ENCODE assay signal across 8 cellular contexts in genomic region chr9:80156725-80157124, GRCh38.
A peak's percentile ranks its signal among the peaks of the same experiment; 100 is the strongest.
DNase-seq lines count a peak whose midpoint lies in the region; ATAC-seq and TF ChIP-seq lines count a peak whose summit lies in the region.
"Had no signal": no experiment of that assay in that cellular context is flagged by ENCODE, and none has a peak within 500 bp of the region (broad histone marks: within the 10 kb centered on the region; RNA-seq: fewer than 3 reads in every experiment).

No MANE protein-coding gene starts in this region.

- no peak overlapping the region for H3K4me3 Mint-ChIP-seq in Caco-2 (ENCODE audit: unreplicated experiment)
- H3K4me3 Mint-ChIP-seq in activated CD4-positive, alpha-beta T cell treated with anti-CD3 and anti-CD28 coated beads, Interleukin-2, amount 10 ng/mL, durations not matched to agents 24 days and 14 days = no peak overlapping the region

- ATAC-seq in GM19043 (IDR thresholded peaks at IDR 0.05; ENCODE audit: low read depth, unreplicated experiment) (peak; percentile 65), HG03439 (IDR thresholded peaks at IDR 0.05; ENCODE audit: unreplicated experiment) (peak; percentile 77)

- peak overlapping the region; percentile 30 for H3K18ac ChIP-seq in mesendoderm (ENCODE audit: low read length)

- H3K79me1 ChIP-seq in mesendoderm (ENCODE audit: low read length) = no peaks in the 10 kb centered on the region

- H2BK15ac ChIP-seq in mesendoderm (replicated peaks; ENCODE audit: low read depth) = no peak overlapping the region

- H3K27ac Mint-ChIP-seq in Caco-2 (ENCODE audit: unreplicated experiment) = no peak overlapping the region
- no peak overlapping the region for H3K27ac Mint-ChIP-seq in activated CD4-positive, alpha-beta T cell treated with anti-CD3 and anti-CD28 coated beads, Interleukin-2, amount 10 ng/mL, durations not matched to agents 24 days and 14 days

- H3K23ac ChIP-seq in mesendoderm (ENCODE audit: low read length) = no peak overlapping the region

- intact Hi-C loops in Caco-2 (cut with micrococcal nuclease; ENCODE audit: unreplicated experiment) = no loop called here
- intact Hi-C loops in activated CD4-positive, alpha-beta T cell treated with anti-CD3 and anti-CD28 coated beads, Interleukin-2, amount 10 ng/mL, durations not matched to agents 24 days and 14 days (cut with micrococcal nuclease) = no loop called here

- CTCF ChIA-PET in HEK293 (lab: Yijun Ruan, JAX) = interaction anchor here (0.6 to 0.9 kb wide), 4 partner anchors 13 to 509 kb away, joined by 3 to 5 read pairs (median 4); no protein-coding TSS in a partner anchor
- CTCF ChIA-PET in Caco-2 (lab: Charles Lee) = no interaction called here

- POLR2A ChIA-PET in HEK293 (lab: Yijun Ruan, JAX) = interaction anchor here (0.6 kb wide), 1 partner anchor 180 kb away, joined by 3 read pairs; no protein-coding TSS in a partner anchor
- POLR2A ChIA-PET in Caco-2 (lab: Charles Lee) = no interaction called here

- no peak overlapping the region for H2BK5ac ChIP-seq in mesendoderm (ENCODE audit: low read length)

- no TSS peak for BruUV-seq in Caco-2 (replicated peaks; lab: Mats Ljungman, UMichigan)

- H3K36me3 ChIP-seq in HEK293 (ENCODE audit: control insufficient read depth in 2 of 2, insufficient read depth in 1 of 2, low read length in 2 of 2) (no peaks in the 10 kb centered on the region), mesendoderm (ENCODE audit: control insufficient read depth, insufficient read depth, low read length) (no peaks in the 10 kb centered on the region), Caco-2 (ENCODE audit: control insufficient read depth, insufficient read depth, low read length) (no peaks in the 10 kb centered on the region)
- H3K36me3 ChIP-seq: left ventricle myocardium inferior had no signal

- no peaks in the 10 kb centered on the region for H3K79me2 ChIP-seq in mesendoderm (ENCODE audit: control insufficient read depth, insufficient read depth, low read length)

- no peak overlapping the region for H3K56ac ChIP-seq in mesendoderm (ENCODE audit: low read length)

- no CpG with 5 or more reads among the region's 2 CpGs for WGBS in mesendoderm (ENCODE audit: extremely low coverage, insufficient coverage, low lambda C conversion rate)

- H2AK5ac ChIP-seq in mesendoderm (ENCODE audit: low read length) = no peak overlapping the region

- no peaks in the 10 kb centered on the region for H3K9me3 ChIP-seq in HEK293 (ENCODE audit: control insufficient read depth, insufficient read depth, low read depth, low read length)
- H3K9me3 ChIP-seq in Caco-2 = no peaks in the 10 kb centered on the region

- no peak overlapping the region for H4K5ac ChIP-seq in mesendoderm (ENCODE audit: low read length)

- H3K4me3 ChIP-seq in HEK293 (ENCODE audit: low read depth, low read length) = no peak overlapping the region
- H3K4me3 ChIP-seq in mesendoderm (ENCODE audit: low read length) = no peak overlapping the region
- H3K4me3 ChIP-seq in Caco-2 (ENCODE audit: low read depth, low read length) = no peak overlapping the region
- H3K4me3 ChIP-seq: left ventricle myocardium inferior had no signal

- H3K4me1 Mint-ChIP-seq in Caco-2 (ENCODE audit: low read depth, unreplicated experiment) = no peaks in the 10 kb centered on the region
- H3K4me1 Mint-ChIP-seq in activated CD4-positive, alpha-beta T cell treated with anti-CD3 and anti-CD28 coated beads, Interleukin-2, amount 10 ng/mL, durations not matched to agents 24 days and 14 days = no peaks in the 10 kb centered on the region

- no peak for TF ChIP-seq CTCF in HEK293 (tag by site-specific recombination; IDR thresholded peaks at IDR 0.05)
- no peak for TF ChIP-seq CTCF in Caco-2 (IDR thresholded peaks at IDR 0.05; ENCODE audit: insufficient read depth in 1 of 2, low read depth in 1 of 2, low read length in 1 of 2, severe bottlenecking in 1 of 2, unreplicated experiment in 1 of 2)

- no peak overlapping the region for H2BK120ac ChIP-seq in mesendoderm (ENCODE audit: low read depth, low read length)

- H3K9ac ChIP-seq in mesendoderm (ENCODE audit: low read length) = no peak overlapping the region

- no peaks in the 10 kb centered on the region for H3K27me3 Mint-ChIP-seq in Caco-2 (ENCODE audit: insufficient read depth, unreplicated experiment)
- no peaks in the 10 kb centered on the region for H3K27me3 Mint-ChIP-seq in activated CD4-positive, alpha-beta T cell treated with anti-CD3 and anti-CD28 coated beads, Interleukin-2, amount 10 ng/mL, durations not matched to agents 24 days and 14 days

- H3K27ac ChIP-seq in HEK293 (ENCODE audit: extremely low read depth, low read depth, low read length) (peak overlapping the region; percentile 26; the same call in 1 of the 2 replicates), mesendoderm (ENCODE audit: low read depth, low read length) (no peak overlapping the region)
- H3K27ac ChIP-seq: left ventricle myocardium inferior had no signal

- H4K8ac ChIP-seq in mesendoderm (ENCODE audit: low read depth, low read length) = peak overlapping the region; percentile 76

- H3K27me3 ChIP-seq in mesendoderm (ENCODE audit: insufficient read depth, low read length, poor library complexity) (no peaks in the 10 kb centered on the region), Caco-2 (replicated peaks; ENCODE audit: control insufficient read depth, insufficient read depth, low read length) (no peaks in the 10 kb centered on the region)

- no peak for DNase-seq in mesendoderm
- no peak for DNase-seq in Caco-2
- no peak for DNase-seq in activated CD4-positive, alpha-beta T cell treated with anti-CD3 and anti-CD28 coated beads, Interleukin-2, amount 10 ng/mL, durations not matched to agents 24 days and 14 days
- DNase-seq in CD1c-positive myeloid dendritic cell (ENCODE audit: extremely low spot score) = no peak
- DNase-seq: left ventricle myocardium inferior had no signal

- no peak overlapping the region for H3K4ac ChIP-seq in mesendoderm (ENCODE audit: low read depth, low read length)

- no peak overlapping the region for H3K4me2 ChIP-seq in mesendoderm (ENCODE audit: low read length)

- H3K4me1 ChIP-seq in HEK293 (ENCODE audit: control insufficient read depth, insufficient read depth, low read length) (no peaks in the 10 kb centered on the region), mesendoderm (ENCODE audit: control insufficient read depth, low read depth, low read length) (peaks cover 7% of the 10 kb centered on the region), Caco-2 (no peaks in the 10 kb centered on the region)

- no peaks in the 10 kb centered on the region for H3K36me3 Mint-ChIP-seq in Caco-2 (ENCODE audit: insufficient read depth, unreplicated experiment)
- H3K36me3 Mint-ChIP-seq in activated CD4-positive, alpha-beta T cell treated with anti-CD3 and anti-CD28 coated beads, Interleukin-2, amount 10 ng/mL, durations not matched to agents 24 days and 14 days (ENCODE audit: low read depth) = no peaks in the 10 kb centered on the region

- no peaks in the 10 kb centered on the region for H3K9me3 Mint-ChIP-seq in Caco-2 (ENCODE audit: unreplicated experiment)
- no peaks in the 10 kb centered on the region for H3K9me3 Mint-ChIP-seq in activated CD4-positive, alpha-beta T cell treated with anti-CD3 and anti-CD28 coated beads, Interleukin-2, amount 10 ng/mL, durations not matched to agents 24 days and 14 days

TF ChIP-seq in HEK293, 187 proteins besides CTCF, POLR2A, EP300 and RAD21:
- TF ChIP-seq FEZF1 (tag by site-specific recombination; IDR thresholded peaks at IDR 0.05) (peak; percentile 21; the same call in 1 of the 2 replicates), ZBTB20 (tag by site-specific recombination; IDR thresholded peaks at IDR 0.05) (no peak)
